8 cellular contexts compared by ENCODE assay signal in genomic region chr1:29332204-29332603, GRCh38.
DNase-seq lines count a peak whose midpoint lies in the region; ATAC-seq and TF ChIP-seq lines count a peak whose summit lies in the region.

No MANE protein-coding gene starts in this region.

- peak; percentile 33 for TF ChIP-seq CTCF in GM20000 (IDR thresholded peaks at IDR 0.05; ENCODE audit: extremely low read depth, missing control alignments)
- peak; percentile 36 for TF ChIP-seq CTCF in hepatocyte (IDR thresholded peaks at IDR 0.05; ENCODE audit: poor library complexity)

- H3K27ac ChIP-seq in hepatocyte = no peak overlapping the region

- H3K9me2 ChIP-seq in hepatocyte (replicated peaks; ENCODE audit: insufficient read depth) = no peaks in the 10 kb centered on the region

- no peaks in the 10 kb centered on the region for H3K36me3 ChIP-seq in hepatocyte (replicated peaks; ENCODE audit: insufficient read depth, low read depth)

- 59% methylated on average over 6 of the region's 6 CpGs for WGBS in hepatocyte (ENCODE audit: low lambda C conversion rate, missing lambda C conversion rate)

- no peaks in the 10 kb centered on the region for H3K9me3 ChIP-seq in hepatocyte (ENCODE audit: low read depth)

- intact Hi-C loops in Right ventricle myocardium inferior (cut with DNase I) = loop anchor here (10.0 kb wide), 1 partner anchor 77 kb away; no protein-coding TSS in a partner anchor

- H3K4me1 ChIP-seq in hepatocyte (ENCODE audit: insufficient read depth) = no peaks in the 10 kb centered on the region

- H3K27me3 ChIP-seq in hepatocyte = peaks cover 11% of the 10 kb centered on the region

- H4K20me1 ChIP-seq in hepatocyte (ENCODE audit: insufficient read depth, poor library complexity, severe bottlenecking) = no peaks in the 10 kb centered on the region

- no peaks in the 10 kb centered on the region for H3K79me2 ChIP-seq in hepatocyte

- H3K4me3 ChIP-seq in hepatocyte = no peak overlapping the region

- no peak overlapping the region for H3K4me2 ChIP-seq in hepatocyte

- ATAC-seq in GM18867 (IDR thresholded peaks at IDR 0.05; ENCODE audit: unreplicated experiment) (no peak), Right ventricle myocardium inferior (no peak)

- peak; percentile 13 for DNase-seq in COLO829 (ENCODE audit: low spot score)
- no peak for DNase-seq in GM20000 (ENCODE audit: low spot score)
- peak; percentile 83 to 85 for DNase-seq in SHP77 (lab: John Stamatoyannopoulos, UW)
- DNase-seq in hepatocyte (ENCODE audit: low spot score) = peak; percentile 66
- no peak for DNase-seq in activated gamma-delta T cell (lab: John Stamatoyannopoulos, UW)
- no peak for DNase-seq in Right ventricle myocardium inferior (ENCODE audit: missing footprints)
- DNase-seq in amygdala (lab: John Stamatoyannopoulos, UW) = no peak

- H2AFZ ChIP-seq in hepatocyte = no peak overlapping the region

Comparison
In these comparisons a context has a peak if more than half of its experiments do, and no peak if none do; other contexts are left out.
1. DNase-seq: peak in COLO829 (single experiment), SHP77 (2 of 2) and hepatocyte (single experiment); none in GM20000 (single experiment), activated gamma-delta T cell (single experiment), Right ventricle myocardium inferior (single experiment) and amygdala (0 of 56).